In genomic region chr20:62426059-62426348, GRCh38 we compare ENCODE assay signal across 19 cellular contexts. TPM values are rescaled to one million over a fixed set of nuclear protein-coding genes. Genes with fewer than 3 reads are reported as not detected.
"Had no signal": no experiment of that assay in that cellular context is flagged by ENCODE, and none has a peak within 500 bp of the region (broad histone marks: within the 10 kb centered on the region; RNA-seq: fewer than 3 reads in every experiment).

No MANE protein-coding gene starts in this region.

RNA-seq across cellular contexts. Expression of gene RBBP8NL, which starts 1.3 kb away (rescaled TPM):
- total RNA-seq: heart right ventricle; left cardiac atrium; left lobe of liver; left ventricle myocardium superior; lung microvascular endothelial cell; mesenteric fat pad; naive thymus-derived CD8-positive, alpha-beta T cell; neural crest cell; occipital lobe; osteocyte; pulmonary artery endothelial cell; renal cortical epithelial cell; right atrium auricular region; right lobe of liver; skeletal muscle tissue; temporal lobe; tibial nerve had no signal
- polyA plus RNA-seq: heart right ventricle; naive thymus-derived CD8-positive, alpha-beta T cell; smooth muscle cell had no signal

RNA-seq across cellular contexts. Expression of gene GATA5, which starts 49.8 kb away (rescaled TPM):
- total RNA-seq: lung microvascular endothelial cell; naive thymus-derived CD8-positive, alpha-beta T cell; neural crest cell; osteocyte; renal cortical epithelial cell; temporal lobe had no signal
- polyA plus RNA-seq: keratinocyte; naive thymus-derived CD8-positive, alpha-beta T cell had no signal
